In the genomic region with DNA sequence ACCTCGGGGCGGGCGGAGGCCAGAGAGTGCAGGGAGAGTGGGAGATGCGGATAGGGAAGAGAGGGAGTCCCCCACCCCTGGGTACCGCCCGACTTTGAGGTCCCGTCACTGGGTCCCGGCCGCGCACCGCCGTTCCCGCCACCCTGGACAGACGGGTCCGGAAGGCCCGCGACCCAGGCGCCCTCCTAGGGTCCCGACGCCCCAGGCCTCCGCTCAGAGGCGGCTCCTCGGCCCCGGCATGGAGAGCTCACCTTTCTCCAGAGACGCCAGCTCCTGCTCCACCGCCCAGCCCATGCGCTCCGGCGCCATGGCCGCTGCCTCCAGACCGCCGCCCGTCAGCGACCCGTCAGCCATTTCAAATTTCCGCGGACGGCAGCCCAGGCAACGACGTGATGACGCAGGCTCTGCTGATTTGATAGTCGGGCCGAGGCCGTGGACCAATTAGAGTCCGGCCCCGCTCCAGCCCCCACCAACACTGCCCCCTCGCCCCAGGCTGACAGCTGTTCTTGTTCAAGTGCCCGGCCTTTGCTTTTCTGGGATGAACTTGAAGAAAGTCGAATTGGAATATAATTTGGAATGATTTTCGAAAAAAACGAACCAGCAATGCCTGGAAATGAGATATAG, we compare ENCODE assay signal across 8 cellular contexts.
DNase-seq lines count a peak whose midpoint lies in the region; ATAC-seq and TF ChIP-seq lines count a peak whose summit lies in the region.

A gene with protein sequence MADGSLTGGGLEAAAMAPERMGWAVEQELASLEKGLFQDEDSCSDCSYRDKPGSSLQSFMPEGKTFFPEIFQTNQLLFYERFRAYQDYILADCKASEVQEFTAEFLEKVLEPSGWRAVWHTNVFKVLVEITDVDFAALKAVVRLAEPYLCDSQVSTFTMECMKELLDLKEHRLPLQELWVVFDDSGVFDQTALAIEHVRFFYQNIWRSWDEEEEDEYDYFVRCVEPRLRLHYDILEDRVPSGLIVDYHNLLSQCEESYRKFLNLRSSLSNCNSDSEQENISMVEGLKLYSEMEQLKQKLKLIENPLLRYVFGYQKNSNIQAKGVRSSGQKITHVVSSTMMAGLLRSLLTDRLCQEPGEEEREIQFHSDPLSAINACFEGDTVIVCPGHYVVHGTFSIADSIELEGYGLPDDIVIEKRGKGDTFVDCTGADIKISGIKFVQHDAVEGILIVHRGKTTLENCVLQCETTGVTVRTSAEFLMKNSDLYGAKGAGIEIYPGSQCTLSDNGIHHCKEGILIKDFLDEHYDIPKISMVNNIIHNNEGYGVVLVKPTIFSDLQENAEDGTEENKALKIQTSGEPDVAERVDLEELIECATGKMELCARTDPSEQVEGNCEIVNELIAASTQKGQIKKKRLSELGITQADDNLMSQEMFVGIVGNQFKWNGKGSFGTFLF (minus strand): TSS at position 374 of the 624 bp plus-strand sequence. CDS start 20 bp downstream, at position 354.

- peak; percentile 93 for ATAC-seq in GM18867 (IDR thresholded peaks at IDR 0.05; ENCODE audit: unreplicated experiment)
- peak; percentile 91 for ATAC-seq in HG03095 (IDR thresholded peaks at IDR 0.05; ENCODE audit: unreplicated experiment)

- CTCF ChIA-PET in AG04449 (lab: Yijun Ruan, JAX), result interaction anchor here (1.4 to 3.7 kb wide), 2 partner anchors 8 to 13 kb away, joined by 3 to 19 read pairs; no protein-coding TSS in a partner anchor

- H3K9me3 ChIP-seq in WERI-Rb-1 (ENCODE audit: severe bottlenecking), result no peaks in the 10 kb centered on the region

- H3K27ac ChIP-seq in WERI-Rb-1, result peak within 1 kb of the TSS; percentile 90

- POLR2A ChIA-PET in AG04449 (lab: Yijun Ruan, JAX), result no interaction called here

- peaks cover 22% of the 10 kb centered on the region for H3K36me3 ChIP-seq in WERI-Rb-1

- DNase-seq in AG04449 (ENCODE audit: low read depth, low spot score) (no peak), NCI-H2171 treated with DMSO at 0.1 percent for 48 hours (lab: John Stamatoyannopoulos, UW) (peak; percentile 88), WERI-Rb-1 (peak; percentile 92), cardiac fibroblast (ENCODE audit: low read depth in 2 of 2) (peak; percentile 89 to 90), islet precursor cell (peak; percentile 96)
- peak; percentile 5 to 49 for DNase-seq in stimulated activated CD4-positive, alpha-beta T cell treated with anti-CD3 and anti-CD28 coated beads, Interleukin-15, amount 100 ng/mL, for 1 hour (ENCODE audit: low read depth in 1 of 2, low spot score in 1 of 2)

- TF ChIP-seq CTCF in AG04449 (IDR thresholded peaks at IDR 0.05; ENCODE audit: insufficient read depth, low read length, missing control alignments) (no peak), WERI-Rb-1 (IDR thresholded peaks at IDR 0.05; ENCODE audit: low read depth, low read length) (no peak), cardiac fibroblast (IDR thresholded peaks at IDR 0.05; ENCODE audit: low read depth, low read length) (no peak)

- H3K4me3 ChIP-seq in AG04449 (ENCODE audit: low read depth, low read length) (peak within 1 kb of the TSS; percentile 79), WERI-Rb-1 (ENCODE audit: low read depth, low read length) (peak within 1 kb of the TSS; percentile 88), cardiac fibroblast (replicated peaks in 1 of 2; ENCODE audit: low read depth in 2 of 2, low read length in 2 of 2) (peak within 1 kb of the TSS; percentile 73 to 83)

- H3K27me3 ChIP-seq in WERI-Rb-1 (ENCODE audit: insufficient read depth, low read depth, severe bottlenecking), result no peaks in the 10 kb centered on the region
